In genomic region chr22:50146440-50147228, GRCh38 we compare ENCODE assay signal across 9 cellular contexts. TPM values are rescaled to one million over a fixed set of nuclear protein-coding genes. Genes with fewer than 3 reads are reported as not detected.
DNase-seq lines count a peak whose midpoint lies in the region; ATAC-seq and TF ChIP-seq lines count a peak whose summit lies in the region.
"Had no signal": no experiment of that assay in that cellular context is flagged by ENCODE, and none has a peak within 500 bp of the region (broad histone marks: within the 10 kb centered on the region; RNA-seq: fewer than 3 reads in every experiment).

No MANE protein-coding gene starts in this region.

- WGBS in thyroid gland, 2 donors, result 39 to 42% methylated on average over 25 of the region's 26 CpGs

- H3K27me3 ChIP-seq in brain microvascular endothelial cell (replicated peaks) (peaks cover 3% of the 10 kb centered on the region), thyroid gland (no peaks in the 10 kb centered on the region)

- intact Hi-C loops in thyroid gland (cut with DNase I), result no loop called here

- in situ Hi-C loops in Caki2 (cut with HindIII; ENCODE audit: low pct_unique_long_range_greater_than_20kb, low sequenced_read_pairs), result no loop called here
- in situ Hi-C loops in brain microvascular endothelial cell (cut with HindIII; ENCODE audit: low pct_ligation_motif_present, low sequenced_read_pairs), result no loop called here

- no peak for ATAC-seq in GM18520 (IDR thresholded peaks at IDR 0.05; ENCODE audit: unreplicated experiment)
- ATAC-seq in GM18907 (IDR thresholded peaks at IDR 0.05; ENCODE audit: unreplicated experiment), result no peak

- H3K27ac ChIP-seq in brain microvascular endothelial cell, result no peak overlapping the region
- H3K27ac ChIP-seq in thyroid gland, result no peak overlapping the region
- H3K27ac ChIP-seq: epithelial cell of prostate had no signal

- peaks cover 4 to 7% of the 10 kb centered on the region in 2 donors for H3K4me1 ChIP-seq in thyroid gland

- no peaks in the 10 kb centered on the region for H3K36me3 ChIP-seq in brain microvascular endothelial cell (replicated peaks)
- H3K36me3 ChIP-seq in thyroid gland, result no peaks in the 10 kb centered on the region

- DNase-seq in Caki2 (ENCODE audit: low read depth) (peak; percentile 68), NCI-H1694 treated with DMSO at 0.1 percent for 48 hours (lab: John Stamatoyannopoulos, UW) (peak; percentile 59), brain microvascular endothelial cell (peak; percentile 61), kidney tubule cell (ENCODE audit: low spot score) (peak; percentile 79), thyroid gland (peak; percentile 59 to 69)
- no peak for DNase-seq in activated CD4-positive, CD25-positive, alpha-beta regulatory T cell (lab: John Stamatoyannopoulos, UW)

- H3K9me3 ChIP-seq in thyroid gland, result no peaks in the 10 kb centered on the region

- TF ChIP-seq CTCF in brain microvascular endothelial cell (IDR thresholded peaks at IDR 0.05; ENCODE audit: low read depth, low read length, missing control alignments) (peak; percentile 96), thyroid gland (IDR thresholded peaks at IDR 0.05) (peak in 5 of 6 experiments; percentile 52 to 86 (median 70))

- TF ChIP-seq POLR2A in thyroid gland (IDR thresholded peaks at IDR 0.05), result no peak

- no peak overlapping the region for H3K4me3 ChIP-seq in brain microvascular endothelial cell (ENCODE audit: low read depth, low read length)
- no peak overlapping the region for H3K4me3 ChIP-seq in thyroid gland (replicated peaks in 1 of 3)

RNA-seq across cellular contexts. Expression of gene PANX2, which starts 23.9 kb away (rescaled TPM):
- total RNA-seq in Caki2 (2014; rRNA removed; shearing (Covaris generic); ENCODE audit: low replicate concordance), result 18.0 and 19.5 TPM in 2 replicates
- total RNA-seq in thyroid gland, result 10 to 100 TPM in 3 of 4 donors, 1 to 10 TPM in 1; 9.0 to 12.1 (median 10.9) TPM

RNA-seq across cellular contexts. Expression of gene TRABD, which starts 39.1 kb away (rescaled TPM):
- total RNA-seq in Caki2 (2014; rRNA removed; shearing (Covaris generic); ENCODE audit: low replicate concordance), result 82.4 and 89.0 TPM in 2 replicates
- 10 to 100 TPM; 26.6 to 51.9 (median 31.5) TPM for total RNA-seq in thyroid gland

RNA-seq across cellular contexts. Expression of gene SELENOO, which starts 54.2 kb away (rescaled TPM):
- 54.0 and 61.6 TPM in 2 replicates for total RNA-seq in Caki2 (2014; rRNA removed; shearing (Covaris generic); ENCODE audit: low replicate concordance)
- 10 to 100 TPM; 20.7 to 50.6 (median 31.0) TPM for total RNA-seq in thyroid gland

RNA-seq across cellular contexts. Expression of gene MOV10L1, which starts 56.8 kb away (rescaled TPM):
- total RNA-seq in Caki2 (2014; rRNA removed; shearing (Covaris generic); ENCODE audit: low replicate concordance), result not detected in 2 replicates
- total RNA-seq in thyroid gland, result 1 to 10 TPM in 2 of 4 donors, under 1 TPM in 2; 0.33 to 1.5 (median 1.0) TPM

Comparison
In these comparisons a context has a peak if more than half of its experiments do, and no peak if none do; other contexts are left out.
1. DNase-seq: peak in Caki2 (single experiment), NCI-H1694 treated with DMSO at 0.1 percent for 48 hours (single experiment), brain microvascular endothelial cell (single experiment), kidney tubule cell (single experiment) and thyroid gland (2 of 2); none in activated CD4-positive, CD25-positive, alpha-beta regulatory T cell (0 of 4).